ENCODE assay signal across 24 cellular contexts in the genomic region with DNA sequence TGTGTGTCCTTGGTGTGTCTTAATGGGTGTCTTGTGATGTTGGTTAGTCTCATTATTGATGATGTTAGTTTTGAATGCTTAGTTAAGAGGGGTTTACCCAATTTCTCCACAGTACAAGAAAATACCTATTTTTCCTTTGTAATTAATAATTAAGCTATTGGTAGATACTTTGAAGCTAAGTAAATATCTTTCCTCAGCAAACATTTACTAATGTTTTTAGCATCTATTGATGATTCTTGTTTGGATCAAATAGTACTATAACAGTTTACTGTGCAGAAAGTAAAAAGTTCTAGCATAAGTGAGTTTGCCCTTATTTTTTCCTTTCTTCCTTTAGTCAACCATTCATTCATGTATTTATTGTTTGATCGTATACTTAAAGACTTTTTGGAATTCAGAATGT.
"Had no signal": no experiment of that assay in that cellular context is flagged by ENCODE, and none has a peak within 500 bp of the region (broad histone marks: within the 10 kb centered on the region; RNA-seq: fewer than 3 reads in every experiment).

No MANE protein-coding gene starts in this region.

- H3K4me3 Mint-ChIP-seq: activated naive CD4-positive, alpha-beta T cell treated with anti-CD3 and anti-CD28 coated beads for 36 hours; activated naive CD8-positive, alpha-beta T cell treated with anti-CD3 and anti-CD28 coated beads for 36 hours; natural killer cell treated with Interleukin-12 subunit alpha and Interleukin-12 subunit beta and Interleukin-15 and Interleukin-18, amount 100 ng/mL, for 72 hours; T-cell had no signal

- H3K9me3 Mint-ChIP-seq: activated naive CD4-positive, alpha-beta T cell treated with anti-CD3 and anti-CD28 coated beads for 36 hours; activated naive CD8-positive, alpha-beta T cell treated with anti-CD3 and anti-CD28 coated beads for 36 hours; T-cell had no signal

- H3K9me3 ChIP-seq: adrenal gland, body of pancreas, colonic mucosa, heart left ventricle, left lung, mucosa of descending colon, neutrophil, prostate gland, spleen, testis had no signal

- H3K27ac ChIP-seq: adrenal gland, body of pancreas, colonic mucosa, heart left ventricle, left lung, neutrophil, prostate gland, spleen, testis had no signal

- ATAC-seq: body of pancreas; heart left ventricle; left lung; mucosa of descending colon; natural killer cell treated with Interleukin-12 subunit alpha and Interleukin-12 subunit beta and Interleukin-15 and Interleukin-18, amount 100 ng/mL, for 72 hours; T-cell had no signal

- H3K27ac Mint-ChIP-seq: activated naive CD4-positive, alpha-beta T cell treated with anti-CD3 and anti-CD28 coated beads for 36 hours; activated naive CD8-positive, alpha-beta T cell treated with anti-CD3 and anti-CD28 coated beads for 36 hours; T-cell had no signal

- H3K4me3 ChIP-seq: adrenal gland, body of pancreas, colonic mucosa, heart left ventricle, left lung, mucosa of descending colon, prostate gland, spleen, testis had no signal

- H3K27me3 ChIP-seq: adrenal gland, body of pancreas, colonic mucosa, heart left ventricle, left lung, neutrophil, spleen, testis had no signal

- H3K36me3 ChIP-seq: adrenal gland, colonic mucosa, neutrophil, prostate gland had no signal

- H3K4me1 ChIP-seq: colonic mucosa, prostate gland, spleen had no signal

- H3K27me3 Mint-ChIP-seq: natural killer cell treated with Interleukin-12 subunit alpha and Interleukin-12 subunit beta and Interleukin-15 and Interleukin-18, amount 100 ng/mL, for 72 hours had no signal

- H3K4me1 Mint-ChIP-seq: activated naive CD8-positive, alpha-beta T cell treated with anti-CD3 and anti-CD28 coated beads for 36 hours; T-cell had no signal

- DNase-seq: activated CD4-positive, alpha-beta T cell treated with anti-CD3 and anti-CD28 coated beads for 48 hours; activated CD4-positive, alpha-beta T cell treated with anti-CD3 and anti-CD28 coated beads, Interleukin-2, amount 50 U/mL, for 48 hours; activated CD4-positive, CD25-positive, alpha-beta regulatory T cell; activated CD8-positive, alpha-beta memory T cell treated with anti-CD3 and anti-CD28 coated beads for 24 hours; activated effector memory CD4-positive, alpha-beta T cell treated with Interleukin-2 at 50 U/mL for 16 hours; activated naive CD4-positive, alpha-beta T cell treated with anti-CD3 and anti-CD28 coated beads for 36 hours; activated naive CD8-positive, alpha-beta T cell treated with anti-CD3 and anti-CD28 coated beads for 36 hours; adrenal gland; aorta; body of pancreas; colonic mucosa; effector memory CD4-positive, alpha-beta T cell; heart left ventricle; kidney glomerular epithelial cell; left lung; mucosa of descending colon; spleen; stimulated activated naive CD4-positive, alpha-beta T cell; T-cell; testis; trophoblast cell had no signal

- H3K36me3 Mint-ChIP-seq: activated naive CD8-positive, alpha-beta T cell treated with anti-CD3 and anti-CD28 coated beads for 36 hours; T-cell had no signal
